In genomic region chr4:47668810-47669408, GRCh38 we compare ENCODE assay signal across 8 cellular contexts.
A peak's percentile ranks its signal among the peaks of the same experiment; 100 is the strongest.
DNase-seq lines count a peak whose midpoint lies in the region; ATAC-seq and FAIRE-seq lines count a peak whose summit lies in the region.

No MANE protein-coding gene starts in this region.

- intact Hi-C loops in activated T-helper 1 cell treated with anti-CD3 and anti-CD28 coated beads, Interleukin-12 subunit alpha, Interleukin-12 subunit beta, Interleukin-2, Interleukin-4 antibody, amounts not matched to agents 30 ng/mL and 10 ng/mL and 1 ng/mL, durations not matched to agents 14 hours and 24 hours and 36 hours (cut with micrococcal nuclease), result loop anchor here (1.0 to 5.0 kb wide), 4 partner anchors 168 to 473 kb away; partner anchors contain the start of gene CORIN

- DNase-seq in DMS53 (lab: John Stamatoyannopoulos, UW), result peak; percentile 88
- DNase-seq in HPDE6-E6E7 (ENCODE audit: extremely low spot score), result peak; percentile 12
- peak; percentile 21 for DNase-seq in RCC 7860 (ENCODE audit: low spot score)
- peak; percentile 2 to 11 (median 3) for DNase-seq in effector memory CD8-positive, alpha-beta T cell
- DNase-seq in middle frontal gyrus (ENCODE audit: extremely low spot score, low spot score), result peak; percentile 37
- no peak for DNase-seq in activated T-helper 1 cell treated with anti-CD3 and anti-CD28 coated beads, Interleukin-12 subunit alpha, Interleukin-12 subunit beta, Interleukin-2, Interleukin-4 antibody, amounts not matched to agents 30 ng/mL and 10 ng/mL and 1 ng/mL, durations not matched to agents 14 hours and 24 hours and 36 hours (ENCODE audit: low spot score)

- no peak overlapping the region for H3K4me3 Mint-ChIP-seq in effector memory CD8-positive, alpha-beta T cell
- H3K4me3 Mint-ChIP-seq in activated T-helper 1 cell treated with anti-CD3 and anti-CD28 coated beads, Interleukin-12 subunit alpha, Interleukin-12 subunit beta, Interleukin-2, Interleukin-4 antibody, amounts not matched to agents 30 ng/mL and 10 ng/mL and 1 ng/mL, durations not matched to agents 14 hours and 24 hours and 36 hours, result no peak overlapping the region

- H3K27ac Mint-ChIP-seq in effector memory CD8-positive, alpha-beta T cell, result no peak overlapping the region
- H3K27ac Mint-ChIP-seq in activated T-helper 1 cell treated with anti-CD3 and anti-CD28 coated beads, Interleukin-12 subunit alpha, Interleukin-12 subunit beta, Interleukin-2, Interleukin-4 antibody, amounts not matched to agents 30 ng/mL and 10 ng/mL and 1 ng/mL, durations not matched to agents 14 hours and 24 hours and 36 hours, result no peak overlapping the region

- H3K27me3 Mint-ChIP-seq in effector memory CD8-positive, alpha-beta T cell, result peaks cover 26 to 34% of the 10 kb centered on the region in 2 donors
- peaks cover 14% of the 10 kb centered on the region for H3K27me3 Mint-ChIP-seq in activated T-helper 1 cell treated with anti-CD3 and anti-CD28 coated beads, Interleukin-12 subunit alpha, Interleukin-12 subunit beta, Interleukin-2, Interleukin-4 antibody, amounts not matched to agents 30 ng/mL and 10 ng/mL and 1 ng/mL, durations not matched to agents 14 hours and 24 hours and 36 hours (ENCODE audit: insufficient read depth)

- no peaks in the 10 kb centered on the region for H3K9me3 Mint-ChIP-seq in effector memory CD8-positive, alpha-beta T cell
- no peaks in the 10 kb centered on the region for H3K9me3 Mint-ChIP-seq in activated T-helper 1 cell treated with anti-CD3 and anti-CD28 coated beads, Interleukin-12 subunit alpha, Interleukin-12 subunit beta, Interleukin-2, Interleukin-4 antibody, amounts not matched to agents 30 ng/mL and 10 ng/mL and 1 ng/mL, durations not matched to agents 14 hours and 24 hours and 36 hours

- ATAC-seq in GM19043 (IDR thresholded peaks at IDR 0.05; ENCODE audit: low read depth, unreplicated experiment), result peak; percentile 92
- peak; percentile 56 for ATAC-seq in effector memory CD8-positive, alpha-beta T cell (replicated peaks)
- ATAC-seq in GM19452 (IDR thresholded peaks at IDR 0.05; ENCODE audit: unreplicated experiment), result no peak

- no peaks in the 10 kb centered on the region for H3K36me3 Mint-ChIP-seq in effector memory CD8-positive, alpha-beta T cell (ENCODE audit: insufficient read depth)
- no peaks in the 10 kb centered on the region for H3K36me3 Mint-ChIP-seq in activated T-helper 1 cell treated with anti-CD3 and anti-CD28 coated beads, Interleukin-12 subunit alpha, Interleukin-12 subunit beta, Interleukin-2, Interleukin-4 antibody, amounts not matched to agents 30 ng/mL and 10 ng/mL and 1 ng/mL, durations not matched to agents 14 hours and 24 hours and 36 hours (ENCODE audit: low read depth)

- peak; percentile 38 for FAIRE-seq in RCC 7860 (lab: Jason Lieb, UNC)

- H3K4me1 Mint-ChIP-seq in effector memory CD8-positive, alpha-beta T cell (ENCODE audit: low read depth in 2 of 2), result no peaks in the 10 kb centered on the region
- no peaks in the 10 kb centered on the region for H3K4me1 Mint-ChIP-seq in activated T-helper 1 cell treated with anti-CD3 and anti-CD28 coated beads, Interleukin-12 subunit alpha, Interleukin-12 subunit beta, Interleukin-2, Interleukin-4 antibody, amounts not matched to agents 30 ng/mL and 10 ng/mL and 1 ng/mL, durations not matched to agents 14 hours and 24 hours and 36 hours (ENCODE audit: low read depth)
